ENCODE assay signal across 8 cellular contexts in the genomic region with DNA sequence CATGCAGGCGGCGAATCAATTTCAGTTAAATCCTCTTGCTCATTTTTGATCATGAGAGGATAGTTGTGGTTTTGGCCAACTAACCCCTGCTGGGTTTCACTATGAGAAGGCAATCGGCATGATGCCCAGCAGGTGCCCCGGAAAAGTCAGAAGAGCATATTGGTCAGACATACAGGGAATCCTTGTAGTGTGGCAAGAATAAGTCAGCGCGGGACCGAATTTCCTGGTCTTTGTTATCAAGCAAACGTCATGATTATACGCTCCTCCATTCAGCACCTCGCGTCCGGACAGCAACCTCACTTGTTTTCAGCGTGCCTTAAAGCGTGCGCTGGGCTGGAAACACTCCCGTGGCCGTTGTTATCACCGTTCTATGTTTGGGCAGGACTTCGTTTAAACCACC. TPM values are rescaled to one million over a fixed set of nuclear protein-coding genes. Genes with fewer than 3 reads are reported as not detected.
DNase-seq lines count a peak whose midpoint lies in the region; ATAC-seq lines count a peak whose summit lies in the region.

No MANE protein-coding gene starts in this region.

- no peak overlapping the region for H2BK5ac ChIP-seq in trophoblast cell (ENCODE audit: low read depth, low read length, poor library complexity)

- H3K4me2 ChIP-seq in trophoblast cell (ENCODE audit: low read length): no peak overlapping the region

- ATAC-seq in GM21825 (IDR thresholded peaks at IDR 0.05; ENCODE audit: unreplicated experiment) (no peak), GM18873 (IDR thresholded peaks at IDR 0.05; ENCODE audit: low FRiP score, unreplicated experiment) (no peak)

- H3K79me1 ChIP-seq in trophoblast cell (ENCODE audit: low read length): no peaks in the 10 kb centered on the region

- no peak overlapping the region for H4K91ac ChIP-seq in trophoblast cell (ENCODE audit: low read depth, low read length)

- H3K27ac ChIP-seq in trophoblast cell (ENCODE audit: low read depth, low read length): no peak overlapping the region

- peaks cover 6% of the 10 kb centered on the region for H3K9me3 ChIP-seq in trophoblast cell (ENCODE audit: insufficient read depth, low read depth, low read length)

- H4K12ac ChIP-seq in trophoblast cell (ENCODE audit: low read depth, low read length): no peak overlapping the region

- no peak overlapping the region for H2AFZ ChIP-seq in trophoblast cell (ENCODE audit: insufficient read depth, low read length, poor library complexity)

- H4K8ac ChIP-seq in trophoblast cell (ENCODE audit: low read depth, low read length): no peak overlapping the region

- peaks cover 25% of the 10 kb centered on the region for H3K27me3 ChIP-seq in trophoblast cell (ENCODE audit: insufficient read depth, low read length)

- no peaks in the 10 kb centered on the region for H3K36me3 ChIP-seq in trophoblast cell (ENCODE audit: control insufficient read depth in 1 of 2, insufficient read depth in 2 of 2, low read length in 2 of 2)

- H2AK5ac ChIP-seq in trophoblast cell (ENCODE audit: low read length): no peak overlapping the region

- no CpG with 5 or more reads among the region's 19 CpGs for WGBS in trophoblast cell (ENCODE audit: extremely low coverage, insufficient coverage, insufficient read length)

- DNase-seq in CD1c-positive myeloid dendritic cell (ENCODE audit: extremely low spot score): peak; percentile 33
- peak; percentile 23 for DNase-seq in H4 (ENCODE audit: low spot score)
- DNase-seq in NCI-H2196 (lab: John Stamatoyannopoulos, UW; ENCODE audit: unreplicated experiment): peak; percentile 69
- DNase-seq in activated T-cell treated with anti-CD3 and anti-CD28 coated beads for 24 hours (ENCODE audit: low read depth): peak; percentile 27
- peak; percentile 14 for DNase-seq in germinal center (ENCODE audit: low spot score)
- DNase-seq in trophoblast cell: peak; percentile 11 to 57

- H2BK12ac ChIP-seq in trophoblast cell (ENCODE audit: low read length): no peak overlapping the region

- no peak overlapping the region for H3K23ac ChIP-seq in trophoblast cell (ENCODE audit: low read length)

- H3K9ac ChIP-seq in trophoblast cell (ENCODE audit: low read length): no peak overlapping the region

- H3K79me2 ChIP-seq in trophoblast cell (ENCODE audit: control insufficient read depth, insufficient read depth, low read length, poor library complexity): no peaks in the 10 kb centered on the region

- H3K4ac ChIP-seq in trophoblast cell (ENCODE audit: low read depth, low read length): no peak overlapping the region

- no peak overlapping the region for H3K14ac ChIP-seq in trophoblast cell (ENCODE audit: low read length)

- H3K18ac ChIP-seq in trophoblast cell (ENCODE audit: low read length): no peak overlapping the region

- no peak overlapping the region for H2BK120ac ChIP-seq in trophoblast cell (ENCODE audit: insufficient read depth, low read length, poor library complexity)

- peaks cover 14 to 15% of the 10 kb centered on the region in 2 experiments for H3K4me1 ChIP-seq in trophoblast cell (ENCODE audit: control insufficient read depth in 1 of 2, insufficient read depth in 2 of 2, low read length in 2 of 2)

- no peak overlapping the region for H3K4me3 ChIP-seq in trophoblast cell (ENCODE audit: low read depth, low read length)

RNA-seq across cellular contexts. Expression of a gene that starts 1.8 kb away (rescaled TPM):
- 0.66 and 1.5 TPM in 2 replicates for total RNA-seq in H4 (2014; rRNA removed; shearing (Covaris generic))
- polyA plus RNA-seq in trophoblast cell (2013): 0.28 and 0.41 TPM in 2 replicates

Comparison
In these comparisons a context has a peak if more than half of its experiments do, and no peak if none do; other contexts are left out.
1. DNase-seq: peak in every context shown above with its lines; median percentile 69 in NCI-H2196; 34 in trophoblast cell; 33 in CD1c-positive myeloid dendritic cell; 27 in activated T-cell treated with anti-CD3 and anti-CD28 coated beads for 24 hours; 23 in H4; 14 in germinal center.